ENCODE assay signal across 1 cellular context in the genomic region with DNA sequence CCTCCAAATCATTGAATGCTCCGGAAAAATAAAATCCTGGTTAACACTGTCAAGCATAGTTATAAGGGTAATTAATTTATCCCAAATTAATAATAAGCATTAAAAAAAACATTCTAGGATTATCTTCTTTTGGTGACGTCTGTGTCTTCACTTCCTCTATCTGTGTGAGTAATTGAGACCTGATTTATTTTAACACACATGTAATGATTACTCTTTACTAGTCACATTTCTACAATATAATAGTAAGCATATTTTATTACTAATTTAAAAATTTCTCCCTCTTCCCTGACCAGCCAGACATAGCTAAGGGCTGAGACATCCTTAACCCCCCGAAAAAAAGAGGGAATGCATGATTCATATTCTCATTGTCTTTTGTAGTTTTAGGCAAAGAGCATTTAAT.
A peak's percentile ranks its signal among the peaks of the same experiment; 100 is the strongest.
TF ChIP-seq lines count a peak whose summit lies in the region.

No MANE protein-coding gene starts in this region.

TF ChIP-seq in GM12878, 131 proteins besides CTCF, POLR2A, EP300 and RAD21 (continued from another document and continues in another):
- no peak for TF ChIP-seq BRCA1 (IDR thresholded peaks at IDR 0.05; ENCODE audit: low read depth, low read length)
- TF ChIP-seq KLF5 (IDR thresholded peaks at IDR 0.05; ENCODE audit: partially characterized antibody), result no peak
- TF ChIP-seq, protein P1, sequence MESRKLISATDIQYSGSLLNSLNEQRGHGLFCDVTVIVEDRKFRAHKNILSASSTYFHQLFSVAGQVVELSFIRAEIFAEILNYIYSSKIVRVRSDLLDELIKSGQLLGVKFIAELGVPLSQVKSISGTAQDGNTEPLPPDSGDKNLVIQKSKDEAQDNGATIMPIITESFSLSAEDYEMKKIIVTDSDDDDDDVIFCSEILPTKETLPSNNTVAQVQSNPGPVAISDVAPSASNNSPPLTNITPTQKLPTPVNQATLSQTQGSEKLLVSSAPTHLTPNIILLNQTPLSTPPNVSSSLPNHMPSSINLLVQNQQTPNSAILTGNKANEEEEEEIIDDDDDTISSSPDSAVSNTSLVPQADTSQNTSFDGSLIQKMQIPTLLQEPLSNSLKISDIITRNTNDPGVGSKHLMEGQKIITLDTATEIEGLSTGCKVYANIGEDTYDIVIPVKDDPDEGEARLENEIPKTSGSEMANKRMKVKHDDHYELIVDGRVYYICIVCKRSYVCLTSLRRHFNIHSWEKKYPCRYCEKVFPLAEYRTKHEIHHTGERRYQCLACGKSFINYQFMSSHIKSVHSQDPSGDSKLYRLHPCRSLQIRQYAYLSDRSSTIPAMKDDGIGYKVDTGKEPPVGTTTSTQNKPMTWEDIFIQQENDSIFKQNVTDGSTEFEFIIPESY (IDR thresholded peaks at IDR 0.05), result no peak
- TF ChIP-seq, protein P2, sequence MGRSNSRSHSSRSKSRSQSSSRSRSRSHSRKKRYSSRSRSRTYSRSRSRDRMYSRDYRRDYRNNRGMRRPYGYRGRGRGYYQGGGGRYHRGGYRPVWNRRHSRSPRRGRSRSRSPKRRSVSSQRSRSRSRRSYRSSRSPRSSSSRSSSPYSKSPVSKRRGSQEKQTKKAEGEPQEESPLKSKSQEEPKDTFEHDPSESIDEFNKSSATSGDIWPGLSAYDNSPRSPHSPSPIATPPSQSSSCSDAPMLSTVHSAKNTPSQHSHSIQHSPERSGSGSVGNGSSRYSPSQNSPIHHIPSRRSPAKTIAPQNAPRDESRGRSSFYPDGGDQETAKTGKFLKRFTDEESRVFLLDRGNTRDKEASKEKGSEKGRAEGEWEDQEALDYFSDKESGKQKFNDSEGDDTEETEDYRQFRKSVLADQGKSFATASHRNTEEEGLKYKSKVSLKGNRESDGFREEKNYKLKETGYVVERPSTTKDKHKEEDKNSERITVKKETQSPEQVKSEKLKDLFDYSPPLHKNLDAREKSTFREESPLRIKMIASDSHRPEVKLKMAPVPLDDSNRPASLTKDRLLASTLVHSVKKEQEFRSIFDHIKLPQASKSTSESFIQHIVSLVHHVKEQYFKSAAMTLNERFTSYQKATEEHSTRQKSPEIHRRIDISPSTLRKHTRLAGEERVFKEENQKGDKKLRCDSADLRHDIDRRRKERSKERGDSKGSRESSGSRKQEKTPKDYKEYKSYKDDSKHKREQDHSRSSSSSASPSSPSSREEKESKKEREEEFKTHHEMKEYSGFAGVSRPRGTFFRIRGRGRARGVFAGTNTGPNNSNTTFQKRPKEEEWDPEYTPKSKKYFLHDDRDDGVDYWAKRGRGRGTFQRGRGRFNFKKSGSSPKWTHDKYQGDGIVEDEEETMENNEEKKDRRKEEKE (IDR thresholded peaks at IDR 0.05), result no peak
- no peak for TF ChIP-seq TCF12 (IDR thresholded peaks at IDR 0.05; ENCODE audit: low read depth, low read length)
- no peak for TF ChIP-seq SUPT20H (IDR thresholded peaks at IDR 0.05; ENCODE audit: borderline replicate concordance, control insufficient read depth, low read depth, low read length)
- TF ChIP-seq, protein P3, sequence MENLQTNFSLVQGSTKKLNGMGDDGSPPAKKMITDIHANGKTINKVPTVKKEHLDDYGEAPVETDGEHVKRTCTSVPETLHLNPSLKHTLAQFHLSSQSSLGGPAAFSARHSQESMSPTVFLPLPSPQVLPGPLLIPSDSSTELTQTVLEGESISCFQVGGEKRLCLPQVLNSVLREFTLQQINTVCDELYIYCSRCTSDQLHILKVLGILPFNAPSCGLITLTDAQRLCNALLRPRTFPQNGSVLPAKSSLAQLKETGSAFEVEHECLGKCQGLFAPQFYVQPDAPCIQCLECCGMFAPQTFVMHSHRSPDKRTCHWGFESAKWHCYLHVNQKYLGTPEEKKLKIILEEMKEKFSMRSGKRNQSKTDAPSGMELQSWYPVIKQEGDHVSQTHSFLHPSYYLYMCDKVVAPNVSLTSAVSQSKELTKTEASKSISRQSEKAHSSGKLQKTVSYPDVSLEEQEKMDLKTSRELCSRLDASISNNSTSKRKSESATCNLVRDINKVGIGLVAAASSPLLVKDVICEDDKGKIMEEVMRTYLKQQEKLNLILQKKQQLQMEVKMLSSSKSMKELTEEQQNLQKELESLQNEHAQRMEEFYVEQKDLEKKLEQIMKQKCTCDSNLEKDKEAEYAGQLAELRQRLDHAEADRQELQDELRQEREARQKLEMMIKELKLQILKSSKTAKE (IDR thresholded peaks at IDR 0.05; ENCODE audit: low read depth, poor library complexity, severe bottlenecking), result no peak
- 0 out of 2 replicates have a peak, but pooled peaks have one; percentile 37 for TF ChIP-seq ZNF384 (IDR thresholded peaks at IDR 0.05; ENCODE audit: borderline replicate concordance, low read depth, low read length)
- TF ChIP-seq DPF2 (IDR thresholded peaks at IDR 0.05), result 0 out of 2 replicates have a peak, but pooled peaks have one; percentile 58
- TF ChIP-seq, protein P4, sequence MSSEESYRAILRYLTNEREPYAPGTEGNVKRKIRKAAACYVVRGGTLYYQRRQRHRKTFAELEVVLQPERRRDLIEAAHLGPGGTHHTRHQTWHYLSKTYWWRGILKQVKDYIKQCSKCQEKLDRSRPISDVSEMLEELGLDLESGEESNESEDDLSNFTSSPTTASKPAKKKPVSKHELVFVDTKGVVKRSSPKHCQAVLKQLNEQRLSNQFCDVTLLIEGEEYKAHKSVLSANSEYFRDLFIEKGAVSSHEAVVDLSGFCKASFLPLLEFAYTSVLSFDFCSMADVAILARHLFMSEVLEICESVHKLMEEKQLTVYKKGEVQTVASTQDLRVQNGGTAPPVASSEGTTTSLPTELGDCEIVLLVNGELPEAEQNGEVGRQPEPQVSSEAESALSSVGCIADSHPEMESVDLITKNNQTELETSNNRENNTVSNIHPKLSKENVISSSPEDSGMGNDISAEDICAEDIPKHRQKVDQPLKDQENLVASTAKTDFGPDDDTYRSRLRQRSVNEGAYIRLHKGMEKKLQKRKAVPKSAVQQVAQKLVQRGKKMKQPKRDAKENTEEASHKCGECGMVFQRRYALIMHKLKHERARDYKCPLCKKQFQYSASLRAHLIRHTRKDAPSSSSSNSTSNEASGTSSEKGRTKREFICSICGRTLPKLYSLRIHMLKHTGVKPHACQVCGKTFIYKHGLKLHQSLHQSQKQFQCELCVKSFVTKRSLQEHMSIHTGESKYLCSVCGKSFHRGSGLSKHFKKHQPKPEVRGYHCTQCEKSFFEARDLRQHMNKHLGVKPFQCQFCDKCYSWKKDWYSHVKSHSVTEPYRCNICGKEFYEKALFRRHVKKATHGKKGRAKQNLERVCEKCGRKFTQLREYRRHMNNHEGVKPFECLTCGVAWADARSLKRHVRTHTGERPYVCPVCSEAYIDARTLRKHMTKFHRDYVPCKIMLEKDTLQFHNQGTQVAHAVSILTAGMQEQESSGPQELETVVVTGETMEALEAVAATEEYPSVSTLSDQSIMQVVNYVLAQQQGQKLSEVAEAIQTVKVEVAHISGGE (CRISPR knock-in tag; IDR thresholded peaks at IDR 0.05), result no peak
- TF ChIP-seq SMAD5 (IDR thresholded peaks at IDR 0.05; ENCODE audit: low read depth), result no peak
- TF ChIP-seq, protein P5, sequence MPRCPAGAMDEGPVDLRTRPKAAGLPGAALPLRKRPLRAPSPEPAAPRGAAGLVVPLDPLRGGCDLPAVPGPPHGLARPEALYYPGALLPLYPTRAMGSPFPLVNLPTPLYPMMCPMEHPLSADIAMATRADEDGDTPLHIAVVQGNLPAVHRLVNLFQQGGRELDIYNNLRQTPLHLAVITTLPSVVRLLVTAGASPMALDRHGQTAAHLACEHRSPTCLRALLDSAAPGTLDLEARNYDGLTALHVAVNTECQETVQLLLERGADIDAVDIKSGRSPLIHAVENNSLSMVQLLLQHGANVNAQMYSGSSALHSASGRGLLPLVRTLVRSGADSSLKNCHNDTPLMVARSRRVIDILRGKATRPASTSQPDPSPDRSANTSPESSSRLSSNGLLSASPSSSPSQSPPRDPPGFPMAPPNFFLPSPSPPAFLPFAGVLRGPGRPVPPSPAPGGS (IDR thresholded peaks at IDR 0.05; ENCODE audit: borderline replicate concordance, insufficient read depth, low read depth, low read length, poor library complexity, severe bottlenecking), result peak; percentile 30
- no peak for TF ChIP-seq MXI1 (IDR thresholded peaks at IDR 0.05; ENCODE audit: low read depth, low read length)
- TF ChIP-seq MEF2B (IDR thresholded peaks at IDR 0.05; ENCODE audit: partially characterized antibody, poor library complexity, severe bottlenecking), result peak; percentile 8
- no peak for TF ChIP-seq TARDBP (IDR thresholded peaks at IDR 0.05; ENCODE audit: borderline replicate concordance)
- TF ChIP-seq, protein P6, sequence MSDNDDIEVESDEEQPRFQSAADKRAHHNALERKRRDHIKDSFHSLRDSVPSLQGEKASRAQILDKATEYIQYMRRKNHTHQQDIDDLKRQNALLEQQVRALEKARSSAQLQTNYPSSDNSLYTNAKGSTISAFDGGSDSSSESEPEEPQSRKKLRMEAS (IDR thresholded peaks at IDR 0.05; ENCODE audit: low read depth, low read length), result no peak
- no peak for TF ChIP-seq WRNIP1 (IDR thresholded peaks at IDR 0.05; ENCODE audit: borderline replicate concordance, low read depth, low read length)
- TF ChIP-seq IKZF1 (conservative IDR thresholded peaks at IDR 0.05), result no peak
- TF ChIP-seq, protein P7, sequence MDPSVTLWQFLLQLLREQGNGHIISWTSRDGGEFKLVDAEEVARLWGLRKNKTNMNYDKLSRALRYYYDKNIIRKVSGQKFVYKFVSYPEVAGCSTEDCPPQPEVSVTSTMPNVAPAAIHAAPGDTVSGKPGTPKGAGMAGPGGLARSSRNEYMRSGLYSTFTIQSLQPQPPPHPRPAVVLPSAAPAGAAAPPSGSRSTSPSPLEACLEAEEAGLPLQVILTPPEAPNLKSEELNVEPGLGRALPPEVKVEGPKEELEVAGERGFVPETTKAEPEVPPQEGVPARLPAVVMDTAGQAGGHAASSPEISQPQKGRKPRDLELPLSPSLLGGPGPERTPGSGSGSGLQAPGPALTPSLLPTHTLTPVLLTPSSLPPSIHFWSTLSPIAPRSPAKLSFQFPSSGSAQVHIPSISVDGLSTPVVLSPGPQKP (IDR thresholded peaks at IDR 0.05; ENCODE audit: low read depth, low read length), result no peak
- TF ChIP-seq NR2C2 (IDR thresholded peaks at IDR 0.05; ENCODE audit: borderline replicate concordance, control insufficient read depth, insufficient read length, low read depth), result no peak
- TF ChIP-seq NRF1 (conservative IDR thresholded peaks at IDR 0.05; ENCODE audit: low read depth, low read length), result no peak
- TF ChIP-seq RAD51 (IDR thresholded peaks at IDR 0.05), result no peak
- no peak for TF ChIP-seq TCF7 (IDR thresholded peaks at IDR 0.05; ENCODE audit: borderline replicate concordance)
- no peak for TF ChIP-seq PML (IDR thresholded peaks at IDR 0.05; ENCODE audit: low read length)
- no peak for TF ChIP-seq GABPA (IDR thresholded peaks at IDR 0.05; ENCODE audit: low read depth)
- no peak for TF ChIP-seq IRF4 (IDR thresholded peaks at IDR 0.05; ENCODE audit: low read depth, low read length)
- TF ChIP-seq CHD2 (IDR thresholded peaks at IDR 0.05; ENCODE audit: borderline replicate concordance, low read depth, low read length), result no peak
- no peak for TF ChIP-seq ZNF274 (IDR thresholded peaks at IDR 0.05; ENCODE audit: insufficient read depth, insufficient read length)
- TF ChIP-seq PAX8 (IDR thresholded peaks at IDR 0.05), result no peak
- TF ChIP-seq, protein P8, sequence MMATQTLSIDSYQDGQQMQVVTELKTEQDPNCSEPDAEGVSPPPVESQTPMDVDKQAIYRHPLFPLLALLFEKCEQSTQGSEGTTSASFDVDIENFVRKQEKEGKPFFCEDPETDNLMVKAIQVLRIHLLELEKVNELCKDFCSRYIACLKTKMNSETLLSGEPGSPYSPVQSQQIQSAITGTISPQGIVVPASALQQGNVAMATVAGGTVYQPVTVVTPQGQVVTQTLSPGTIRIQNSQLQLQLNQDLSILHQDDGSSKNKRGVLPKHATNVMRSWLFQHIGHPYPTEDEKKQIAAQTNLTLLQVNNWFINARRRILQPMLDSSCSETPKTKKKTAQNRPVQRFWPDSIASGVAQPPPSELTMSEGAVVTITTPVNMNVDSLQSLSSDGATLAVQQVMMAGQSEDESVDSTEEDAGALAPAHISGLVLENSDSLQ (IDR thresholded peaks at IDR 0.05), result no peak
- TF ChIP-seq ATF7 (IDR thresholded peaks at IDR 0.05; ENCODE audit: low read depth), result peak; percentile 79
- no peak for TF ChIP-seq HDAC2 (IDR thresholded peaks at IDR 0.05)
- TF ChIP-seq HDAC6 (IDR thresholded peaks at IDR 0.05; ENCODE audit: unreplicated experiment), result no peak
- no peak for TF ChIP-seq BMI1 (IDR thresholded peaks at IDR 0.05; ENCODE audit: borderline replicate concordance)
- TF ChIP-seq RELA (IDR thresholded peaks at IDR 0.05; ENCODE audit: borderline replicate concordance, partially characterized antibody), result no peak
- no peak for TF ChIP-seq BHLHE40 (IDR thresholded peaks at IDR 0.05; ENCODE audit: borderline replicate concordance in 1 of 2, low read depth in 2 of 2, low read length in 1 of 2)
- TF ChIP-seq RCOR1 (conservative IDR thresholded peaks at IDR 0.05; ENCODE audit: low read depth, low read length), result no peak
- TF ChIP-seq CEBPB (IDR thresholded peaks at IDR 0.05; ENCODE audit: borderline replicate concordance in 1 of 2, low read depth in 2 of 2, low read length in 2 of 2), result peak in 1 of 2 experiments; percentile 17; a peak in 1 of 4 replicates
- no peak for TF ChIP-seq YBX1 (IDR thresholded peaks at IDR 0.05)
- peak; percentile 84 for TF ChIP-seq SPI1 (IDR thresholded peaks at IDR 0.05; ENCODE audit: borderline replicate concordance, insufficient read depth, low read depth, low read length)
- peak; percentile 51 to 65; a peak in 3 of 4 replicates for TF ChIP-seq IKZF2 (IDR thresholded peaks at IDR 0.05)
- TF ChIP-seq EZH2 (IDR thresholded peaks at IDR 0.05; ENCODE audit: borderline replicate concordance, control insufficient read depth, low read depth, low read length), result no peak
- no peak for TF ChIP-seq FOS (IDR thresholded peaks at IDR 0.05; ENCODE audit: borderline replicate concordance, extremely low read depth, insufficient read length)
- TF ChIP-seq, protein P9, sequence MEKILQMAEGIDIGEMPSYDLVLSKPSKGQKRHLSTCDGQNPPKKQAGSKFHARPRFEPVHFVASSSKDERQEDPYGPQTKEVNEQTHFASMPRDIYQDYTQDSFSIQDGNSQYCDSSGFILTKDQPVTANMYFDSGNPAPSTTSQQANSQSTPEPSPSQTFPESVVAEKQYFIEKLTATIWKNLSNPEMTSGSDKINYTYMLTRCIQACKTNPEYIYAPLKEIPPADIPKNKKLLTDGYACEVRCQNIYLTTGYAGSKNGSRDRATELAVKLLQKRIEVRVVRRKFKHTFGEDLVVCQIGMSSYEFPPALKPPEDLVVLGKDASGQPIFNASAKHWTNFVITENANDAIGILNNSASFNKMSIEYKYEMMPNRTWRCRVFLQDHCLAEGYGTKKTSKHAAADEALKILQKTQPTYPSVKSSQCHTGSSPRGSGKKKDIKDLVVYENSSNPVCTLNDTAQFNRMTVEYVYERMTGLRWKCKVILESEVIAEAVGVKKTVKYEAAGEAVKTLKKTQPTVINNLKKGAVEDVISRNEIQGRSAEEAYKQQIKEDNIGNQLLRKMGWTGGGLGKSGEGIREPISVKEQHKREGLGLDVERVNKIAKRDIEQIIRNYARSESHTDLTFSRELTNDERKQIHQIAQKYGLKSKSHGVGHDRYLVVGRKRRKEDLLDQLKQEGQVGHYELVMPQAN (conservative IDR thresholded peaks at IDR 0.05), result no peak
- peak; percentile 79 for TF ChIP-seq MTA2 (IDR thresholded peaks at IDR 0.05; ENCODE audit: low read depth)
- TF ChIP-seq FOXM1 (IDR thresholded peaks at IDR 0.05; ENCODE audit: low read depth, low read length), result no peak
